13 cellular contexts compared by ENCODE assay signal in genomic region chr10:13857465-13857864, GRCh38.
"Had no signal": no experiment of that assay in that cellular context is flagged by ENCODE, and none has a peak within 500 bp of the region (broad histone marks: within the 10 kb centered on the region; RNA-seq: fewer than 3 reads in every experiment).

No MANE protein-coding gene starts in this region.

- H3K27me3 ChIP-seq: pancreas, suprapubic skin, upper lobe of right lung had no signal

- H3K9me3 ChIP-seq: pancreas, suprapubic skin, upper lobe of right lung had no signal

- H3K27ac ChIP-seq: pancreas, suprapubic skin, upper lobe of right lung had no signal

- H3K4me3 ChIP-seq: pancreas, suprapubic skin, upper lobe of right lung had no signal

- H3K4me1 ChIP-seq: pancreas, suprapubic skin had no signal

- H3K36me3 ChIP-seq: pancreas, suprapubic skin, upper lobe of right lung had no signal

- ATAC-seq: activated CD4-positive, CD25-positive, alpha-beta regulatory T cell treated with anti-CD3 and anti-CD28 coated beads, Interleukin-2, amount 50 U/mL, for 24 hours; esophagus mucosa; left colon; upper lobe of right lung had no signal

- DNase-seq: activated naive CD4-positive, alpha-beta T cell treated with Interleukin-2 at 50 U/mL for 16 hours; aorta; left colon; naive B cell; pancreas; stimulated activated CD4-positive, alpha-beta T cell treated with anti-CD3 and anti-CD28 coated beads, Interleukin-15, amount 100 ng/mL, for 24 hours; stimulated activated CD4-positive, alpha-beta T cell treated with anti-CD3 and anti-CD28 coated beads, Interleukin-4, amount 100 ng/mL, for 24 hours; stimulated activated naive CD4-positive, alpha-beta T cell treated with Interleukin-2 at 50 U/mL for 16 hours; SW 1271; upper lobe of right lung had no signal
